1 cellular context compared by ENCODE assay signal in genomic region chr19:35746556-35746955, GRCh38.
TF ChIP-seq lines count a peak whose summit lies in the region.

No MANE protein-coding gene starts in this region.

TF ChIP-seq in GM23338, 12 proteins besides CTCF, POLR2A, EP300 and RAD21 (continued from another document):
- TF ChIP-seq, protein P1, sequence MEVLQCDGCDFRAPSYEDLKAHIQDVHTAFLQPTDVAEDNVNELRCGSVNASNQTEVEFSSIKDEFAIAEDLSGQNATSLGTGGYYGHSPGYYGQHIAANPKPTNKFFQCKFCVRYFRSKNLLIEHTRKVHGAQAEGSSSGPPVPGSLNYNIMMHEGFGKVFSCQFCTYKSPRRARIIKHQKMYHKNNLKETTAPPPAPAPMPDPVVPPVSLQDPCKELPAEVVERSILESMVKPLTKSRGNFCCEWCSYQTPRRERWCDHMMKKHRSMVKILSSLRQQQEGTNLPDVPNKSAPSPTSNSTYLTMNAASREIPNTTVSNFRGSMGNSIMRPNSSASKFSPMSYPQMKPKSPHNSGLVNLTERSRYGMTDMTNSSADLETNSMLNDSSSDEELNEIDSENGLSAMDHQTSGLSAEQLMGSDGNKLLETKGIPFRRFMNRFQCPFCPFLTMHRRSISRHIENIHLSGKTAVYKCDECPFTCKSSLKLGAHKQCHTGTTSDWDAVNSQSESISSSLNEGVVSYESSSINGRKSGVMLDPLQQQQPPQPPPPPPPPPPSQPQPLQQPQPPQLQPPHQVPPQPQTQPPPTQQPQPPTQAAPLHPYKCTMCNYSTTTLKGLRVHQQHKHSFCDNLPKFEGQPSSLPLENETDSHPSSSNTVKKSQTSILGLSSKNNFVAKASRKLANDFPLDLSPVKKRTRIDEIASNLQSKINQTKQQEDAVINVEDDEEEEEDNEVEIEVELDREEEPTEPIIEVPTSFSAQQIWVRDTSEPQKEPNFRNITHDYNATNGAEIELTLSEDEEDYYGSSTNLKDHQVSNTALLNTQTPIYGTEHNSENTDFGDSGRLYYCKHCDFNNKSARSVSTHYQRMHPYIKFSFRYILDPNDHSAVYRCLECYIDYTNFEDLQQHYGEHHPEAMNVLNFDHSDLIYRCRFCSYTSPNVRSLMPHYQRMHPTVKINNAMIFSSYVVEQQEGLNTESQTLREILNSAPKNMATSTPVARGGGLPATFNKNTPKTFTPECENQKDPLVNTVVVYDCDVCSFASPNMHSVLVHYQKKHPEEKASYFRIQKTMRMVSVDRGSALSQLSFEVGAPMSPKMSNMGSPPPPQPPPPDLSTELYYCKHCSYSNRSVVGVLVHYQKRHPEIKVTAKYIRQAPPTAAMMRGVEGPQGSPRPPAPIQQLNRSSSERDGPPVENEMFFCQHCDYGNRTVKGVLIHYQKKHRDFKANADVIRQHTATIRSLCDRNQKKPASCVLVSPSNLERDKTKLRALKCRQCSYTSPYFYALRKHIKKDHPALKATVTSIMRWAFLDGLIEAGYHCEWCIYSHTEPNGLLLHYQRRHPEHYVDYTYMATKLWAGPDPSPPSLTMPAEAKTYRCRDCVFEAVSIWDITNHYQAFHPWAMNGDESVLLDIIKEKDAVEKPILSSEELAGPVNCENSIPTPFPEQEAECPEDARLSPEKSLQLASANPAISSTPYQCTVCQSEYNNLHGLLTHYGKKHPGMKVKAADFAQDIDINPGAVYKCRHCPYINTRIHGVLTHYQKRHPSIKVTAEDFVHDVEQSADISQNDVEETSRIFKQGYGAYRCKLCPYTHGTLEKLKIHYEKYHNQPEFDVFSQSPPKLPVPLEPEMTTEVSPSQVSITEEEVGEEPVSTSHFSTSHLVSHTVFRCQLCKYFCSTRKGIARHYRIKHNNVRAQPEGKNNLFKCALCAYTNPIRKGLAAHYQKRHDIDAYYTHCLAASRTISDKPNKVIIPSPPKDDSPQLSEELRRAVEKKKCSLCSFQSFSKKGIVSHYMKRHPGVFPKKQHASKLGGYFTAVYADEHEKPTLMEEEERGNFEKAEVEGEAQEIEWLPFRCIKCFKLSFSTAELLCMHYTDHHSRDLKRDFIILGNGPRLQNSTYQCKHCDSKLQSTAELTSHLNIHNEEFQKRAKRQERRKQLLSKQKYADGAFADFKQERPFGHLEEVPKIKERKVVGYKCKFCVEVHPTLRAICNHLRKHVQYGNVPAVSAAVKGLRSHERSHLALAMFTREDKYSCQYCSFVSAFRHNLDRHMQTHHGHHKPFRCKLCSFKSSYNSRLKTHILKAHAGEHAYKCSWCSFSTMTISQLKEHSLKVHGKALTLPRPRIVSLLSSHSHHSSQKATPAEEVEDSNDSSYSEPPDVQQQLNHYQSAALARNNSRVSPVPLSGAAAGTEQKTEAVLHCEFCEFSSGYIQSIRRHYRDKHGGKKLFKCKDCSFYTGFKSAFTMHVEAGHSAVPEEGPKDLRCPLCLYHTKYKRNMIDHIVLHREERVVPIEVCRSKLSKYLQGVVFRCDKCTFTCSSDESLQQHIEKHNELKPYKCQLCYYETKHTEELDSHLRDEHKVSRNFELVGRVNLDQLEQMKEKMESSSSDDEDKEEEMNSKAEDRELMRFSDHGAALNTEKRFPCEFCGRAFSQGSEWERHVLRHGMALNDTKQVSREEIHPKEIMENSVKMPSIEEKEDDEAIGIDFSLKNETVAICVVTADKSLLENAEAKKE (CRISPR knock-in tag; IDR thresholded peaks at IDR 0.05), result no peak
- TF ChIP-seq ZNF331 (CRISPR knock-in tag; IDR thresholded peaks at IDR 0.05; ENCODE audit: low read depth) (no peak), JUNB (IDR thresholded peaks at IDR 0.05; ENCODE audit: unreplicated experiment) (no peak), CREB1 (CRISPR knock-in tag; IDR thresholded peaks at IDR 0.05; ENCODE audit: low read depth) (no peak), STAT1 (IDR thresholded peaks at IDR 0.05; ENCODE audit: unreplicated experiment) (no peak), ETS1 (IDR thresholded peaks at IDR 0.05) (no peak), REST (IDR thresholded peaks at IDR 0.05; ENCODE audit: unreplicated experiment) (no peak), NANOG (IDR thresholded peaks at IDR 0.05; ENCODE audit: borderline replicate concordance) (no peak), EZH2 (IDR thresholded peaks at IDR 0.05; ENCODE audit: low read depth, unreplicated experiment) (no peak), ZNF114 (CRISPR knock-in tag; IDR thresholded peaks at IDR 0.05) (no peak)
